Comparison of ENCODE assay signal across 1 cellular context in the genomic region with DNA sequence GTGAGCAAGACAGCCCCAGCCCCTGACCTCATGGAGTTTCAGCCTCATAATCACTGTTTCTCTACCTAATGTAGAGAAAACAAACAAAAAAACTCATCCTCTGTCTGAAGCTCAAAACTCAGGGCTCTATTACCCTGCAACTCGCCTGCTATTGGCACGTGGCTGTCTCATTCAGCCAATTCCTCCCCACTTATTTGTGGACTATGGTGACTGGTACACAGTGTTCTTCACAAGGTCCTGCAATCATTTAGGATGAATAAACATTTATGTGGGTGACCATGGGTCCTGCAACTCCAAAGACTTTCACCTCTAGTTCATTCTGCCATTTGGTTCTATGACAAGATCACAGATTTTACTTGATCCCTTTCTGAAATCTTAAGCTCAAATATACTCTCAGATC.
TF ChIP-seq lines count a peak whose summit lies in the region.

No MANE protein-coding gene starts in this region.

TF ChIP-seq in HepG2, 621 proteins besides CTCF, POLR2A, EP300 and RAD21:
- TF ChIP-seq MTA3 (CRISPR knock-in tag; IDR thresholded peaks at IDR 0.05) (no peak), SSRP1 (CRISPR knock-in tag; IDR thresholded peaks at IDR 0.05) (no peak), PRPF4 (IDR thresholded peaks at IDR 0.05; ENCODE audit: low read depth, low read length, poor library complexity, severe bottlenecking) (no peak)
- TF ChIP-seq, protein P1, sequence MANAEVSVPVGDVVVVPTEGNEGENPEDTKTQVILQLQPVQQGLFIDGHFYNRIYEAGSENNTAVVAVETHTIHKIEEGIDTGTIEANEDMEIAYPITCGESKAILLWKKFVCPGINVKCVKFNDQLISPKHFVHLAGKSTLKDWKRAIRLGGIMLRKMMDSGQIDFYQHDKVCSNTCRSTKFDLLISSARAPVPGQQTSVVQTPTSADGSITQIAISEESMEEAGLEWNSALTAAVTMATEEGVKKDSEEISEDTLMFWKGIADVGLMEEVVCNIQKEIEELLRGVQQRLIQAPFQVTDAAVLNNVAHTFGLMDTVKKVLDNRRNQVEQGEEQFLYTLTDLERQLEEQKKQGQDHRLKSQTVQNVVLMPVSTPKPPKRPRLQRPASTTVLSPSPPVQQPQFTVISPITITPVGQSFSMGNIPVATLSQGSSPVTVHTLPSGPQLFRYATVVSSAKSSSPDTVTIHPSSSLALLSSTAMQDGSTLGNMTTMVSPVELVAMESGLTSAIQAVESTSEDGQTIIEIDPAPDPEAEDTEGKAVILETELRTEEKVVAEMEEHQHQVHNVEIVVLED (CRISPR knock-in tag; IDR thresholded peaks at IDR 0.05; ENCODE audit: borderline replicate concordance): 0 out of 2 replicates have a peak, but pooled peaks have one; percentile 16
- TF ChIP-seq, protein P2, sequence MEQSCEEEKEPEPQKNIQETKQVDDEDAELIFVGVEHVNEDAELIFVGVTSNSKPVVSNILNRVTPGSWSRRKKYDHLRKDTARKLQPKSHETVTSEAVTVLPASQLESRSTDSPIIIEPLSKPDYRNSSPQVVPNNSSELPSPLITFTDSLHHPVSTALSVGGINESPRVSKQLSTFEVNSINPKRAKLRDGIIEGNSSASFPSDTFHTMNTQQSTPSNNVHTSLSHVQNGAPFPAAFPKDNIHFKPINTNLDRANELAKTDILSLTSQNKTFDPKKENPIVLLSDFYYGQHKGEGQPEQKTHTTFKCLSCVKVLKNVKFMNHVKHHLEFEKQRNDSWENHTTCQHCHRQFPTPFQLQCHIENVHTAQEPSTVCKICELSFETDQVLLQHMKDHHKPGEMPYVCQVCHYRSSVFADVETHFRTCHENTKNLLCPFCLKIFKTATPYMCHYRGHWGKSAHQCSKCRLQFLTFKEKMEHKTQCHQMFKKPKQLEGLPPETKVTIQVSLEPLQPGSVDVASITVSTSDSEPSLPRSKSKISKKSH (CRISPR knock-in tag; IDR thresholded peaks at IDR 0.05; ENCODE audit: borderline replicate concordance): no peak
TF ChIP-seq in HepG2: peak in this region for 1.
